Comparison of ENCODE assay signal across 7 cellular contexts in the genomic region with DNA sequence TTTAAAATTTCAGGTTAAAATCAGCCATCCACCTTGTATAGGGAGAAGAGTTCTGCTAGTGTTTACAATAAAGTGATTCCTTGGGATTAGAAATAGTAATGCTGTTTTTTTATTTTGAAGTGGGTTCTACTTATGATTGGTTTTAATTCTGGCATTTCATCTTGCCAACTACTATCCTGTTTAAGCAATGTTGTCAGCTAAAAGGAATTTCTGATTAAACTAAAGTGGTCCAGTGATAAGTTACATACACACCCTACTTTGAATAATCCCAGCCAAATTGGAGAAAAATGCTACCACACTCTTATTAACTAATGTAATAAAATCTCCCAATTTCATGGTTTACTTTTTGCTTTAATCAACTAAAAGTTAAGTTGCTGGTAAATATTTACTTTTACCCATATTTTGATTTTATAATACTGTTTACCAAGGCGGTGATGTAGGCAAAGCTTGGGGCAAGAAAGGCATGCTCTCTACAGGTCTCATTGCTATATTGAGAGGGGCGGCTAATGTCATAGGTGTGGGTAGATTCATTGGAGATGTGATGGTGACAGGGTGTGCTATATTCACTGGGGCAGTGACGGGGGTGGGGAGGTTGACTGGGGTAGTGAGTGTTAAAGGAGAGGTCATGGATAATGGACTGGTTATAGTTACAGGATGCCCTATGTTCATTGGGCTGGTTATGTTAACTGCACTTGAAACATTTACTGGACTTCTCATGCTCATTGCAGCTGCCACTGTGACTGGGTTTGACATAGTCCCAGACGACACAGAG. TPM values are rescaled to one million over a fixed set of nuclear protein-coding genes. Genes with fewer than 3 reads are reported as not detected.
DNase-seq lines count a peak whose midpoint lies in the region; ATAC-seq, FAIRE-seq and TF ChIP-seq lines count a peak whose summit lies in the region.
"Not testable (repeated sequence)": the region's sequence is repeated elsewhere in the genome, so short reads cannot be mapped to it uniquely, and the experiment has no call there.

No MANE protein-coding gene starts in this region.

- H4K20me1 ChIP-seq in PC-3 (ENCODE audit: low read length); K562 (replicated peaks; ENCODE audit: control insufficient read depth, insufficient read depth, low read length): not testable (repeated sequence)

- intact Hi-C loops in PC-3 (cut with micrococcal nuclease); K562 (cut with micrococcal nuclease); esophagus muscularis mucosa (cut with DNase I); left ventricle myocardium inferior (cut with micrococcal nuclease): not testable (repeated sequence)

- H3K9me3 Mint-ChIP-seq in stimulated activated effector memory CD8-positive, alpha-beta T cell treated with anti-CD3 and anti-CD28 coated beads, Interleukin-12 subunit alpha, Interleukin-12 subunit beta, amount 100 ng/mL, for 72 hours, result not testable (repeated sequence)

- H3K4me3 Mint-ChIP-seq in stimulated activated effector memory CD8-positive, alpha-beta T cell treated with anti-CD3 and anti-CD28 coated beads, Interleukin-12 subunit alpha, Interleukin-12 subunit beta, amount 100 ng/mL, for 72 hours, result not testable (repeated sequence)

- not testable (repeated sequence) for H3K4me3 ChIP-seq in PC-3 (ENCODE audit: low read length); K562; esophagus muscularis mucosa; left ventricle myocardium inferior; lung

- CTCF ChIA-PET in PC-3 (lab: Charles Lee); K562 (lab: Yijun Ruan, JAX; ENCODE audit: low intra/inter-chr PET ratio): not testable (repeated sequence)

- TSS peak; percentile 16 for BruUV-seq in PC-3 (replicated peaks; lab: Mats Ljungman, UMichigan)
- TSS peak; percentile 17 for BruUV-seq in K562 (replicated peaks; lab: Mats Ljungman, UMichigan)

- not testable (repeated sequence) for TF ChIP-seq CTCF in PC-3 (conservative IDR thresholded peaks at IDR 0.05; ENCODE audit: low read depth, low read length); K562 (IDR thresholded peaks at IDR 0.05 in 2 of 3, conservative IDR thresholded peaks at IDR 0.05 in 1 of 3; ENCODE audit: insufficient read depth in 2 of 3, low read depth in 1 of 3, low read length in 3 of 3); esophagus muscularis mucosa (IDR thresholded peaks at IDR 0.05); left ventricle myocardium inferior (IDR thresholded peaks at IDR 0.05; ENCODE audit: borderline replicate concordance); lung (IDR thresholded peaks at IDR 0.05; ENCODE audit: control extremely low read depth, extremely low read depth)

- not testable (repeated sequence) for H2AFZ ChIP-seq in PC-3 (ENCODE audit: low read length); K562 (ENCODE audit: low read depth, low read length)

- TF ChIP-seq POLR2A in GM12892 (IDR thresholded peaks at IDR 0.05; ENCODE audit: low read depth, low read length); K562 (conservative IDR thresholded peaks at IDR 0.05); esophagus muscularis mucosa (IDR thresholded peaks at IDR 0.05; ENCODE audit: low read depth): not testable (repeated sequence)

- POLR2A ChIA-PET in PC-3 (lab: Charles Lee; ENCODE audit: unreplicated experiment), result not testable (repeated sequence)
- POLR2A ChIA-PET in K562 (lab: Yijun Ruan, JAX), result interaction anchor here (1.8 kb wide), 1 partner anchor 32 kb away, joined by 4 read pairs; no protein-coding TSS in a partner anchor

- not testable (repeated sequence) for TF ChIP-seq EP300 in K562 (IDR thresholded peaks at IDR 0.05; ENCODE audit: low read length); esophagus muscularis mucosa (IDR thresholded peaks at IDR 0.05)

- not testable (repeated sequence) for H3K4me1 ChIP-seq in PC-3 (ENCODE audit: insufficient read depth, low read length); K562 (replicated peaks in 1 of 2; ENCODE audit: control insufficient read depth in 2 of 2, insufficient read depth in 2 of 2, low read length in 2 of 2); lung (ENCODE audit: control insufficient read depth in 2 of 2, insufficient read depth in 2 of 2, low read length in 2 of 2)
- H3K4me1 ChIP-seq in esophagus muscularis mucosa (peaks cover 31 to 41% (median 36%) of the 10 kb centered on the region in 4 donors), left ventricle myocardium inferior (peaks cover 57% of the 10 kb centered on the region)

- H3K36me3 ChIP-seq in PC-3 (ENCODE audit: low read depth, low read length), result peaks cover 62% of the 10 kb centered on the region
- H3K36me3 ChIP-seq in K562 (ENCODE audit: control insufficient read depth, insufficient read depth, low read length), result peaks cover 59% of the 10 kb centered on the region
- peaks cover 49 to 82% (median 65%) of the 10 kb centered on the region in 4 donors for H3K36me3 ChIP-seq in esophagus muscularis mucosa
- H3K36me3 ChIP-seq in left ventricle myocardium inferior, result peaks cover 73% of the 10 kb centered on the region
- peaks cover 19 to 34% of the 10 kb centered on the region in 2 donors for H3K36me3 ChIP-seq in lung (ENCODE audit: control insufficient read depth in 2 of 2, insufficient read depth in 2 of 2, low read length in 2 of 2)

- H3K79me2 ChIP-seq in PC-3 (ENCODE audit: low read length), result peaks cover 29% of the 10 kb centered on the region
- H3K79me2 ChIP-seq in K562 (ENCODE audit: control insufficient read depth, insufficient read depth, low read length), result not testable (repeated sequence)

- not testable (repeated sequence) for H3K4me2 ChIP-seq in PC-3 (ENCODE audit: low read length); K562 (ENCODE audit: insufficient read depth, low read length)

- H3F3A ChIP-seq in PC-3 (ENCODE audit: low read length, unreplicated experiment), result peaks cover 10% of the 10 kb centered on the region

- in situ Hi-C loops in K562 (cut with MboI), result not testable (repeated sequence)

- H3K27ac Mint-ChIP-seq in stimulated activated effector memory CD8-positive, alpha-beta T cell treated with anti-CD3 and anti-CD28 coated beads, Interleukin-12 subunit alpha, Interleukin-12 subunit beta, amount 100 ng/mL, for 72 hours, result peak overlapping the region; percentile 59

- H3K27ac ChIP-seq in PC-3 (ENCODE audit: low read length); K562 (ENCODE audit: extremely low read depth, low read depth, low read length): not testable (repeated sequence)
- peak overlapping the region; percentile 31 to 58 (median 44) for H3K27ac ChIP-seq in esophagus muscularis mucosa (replicated peaks in 1 of 4)
- peak overlapping the region; percentile 69 for H3K27ac ChIP-seq in left ventricle myocardium inferior (replicated peaks)
- H3K27ac ChIP-seq in lung (ENCODE audit: low read depth in 1 of 2, low read length in 1 of 2), result peak overlapping the region; percentile 63 to 69

- H3K4me1 Mint-ChIP-seq in stimulated activated effector memory CD8-positive, alpha-beta T cell treated with anti-CD3 and anti-CD28 coated beads, Interleukin-12 subunit alpha, Interleukin-12 subunit beta, amount 100 ng/mL, for 72 hours, result peaks cover 12% of the 10 kb centered on the region

- not testable (repeated sequence) for DNase-seq in GM12892 (ENCODE audit: insufficient read length); PC-3; K562 (ENCODE audit: extremely low read depth in 1 of 4, low spot score in 3 of 4); esophagus muscularis mucosa (ENCODE audit: extremely low spot score); left ventricle myocardium inferior; lung (ENCODE audit: low spot score); stimulated activated effector memory CD8-positive, alpha-beta T cell treated with anti-CD3 and anti-CD28 coated beads, Interleukin-12 subunit alpha, Interleukin-12 subunit beta, amount 100 ng/mL, for 72 hours (ENCODE audit: low spot score in 2 of 2)

- WGBS in K562 (ENCODE audit: insufficient coverage, low coverage, missing lambda C conversion rate), result 92% methylated on average over 4 of the region's 4 CpGs
- WGBS in esophagus muscularis mucosa, result 92% methylated on average over 4 of the region's 4 CpGs
- WGBS in lung, 2 donors, result 86 to 93% methylated on average over 4 of the region's 4 CpGs

- H3K9me3 ChIP-seq in PC-3 (ENCODE audit: low read length); K562 (replicated peaks; ENCODE audit: control insufficient read depth, insufficient read depth, low read depth, low read length); esophagus muscularis mucosa; left ventricle myocardium inferior (replicated peaks); lung (ENCODE audit: control insufficient read depth in 2 of 2, insufficient read depth in 1 of 2, low read length in 1 of 2): not testable (repeated sequence)

- not testable (repeated sequence) for H3K9ac ChIP-seq in PC-3 (ENCODE audit: low read length); K562 (ENCODE audit: insufficient read depth in 1 of 2, low read depth in 2 of 2, low read length in 2 of 2)

- not testable (repeated sequence) for H3K27me3 ChIP-seq in PC-3 (ENCODE audit: low read length); K562 (ENCODE audit: control insufficient read depth in 2 of 2, insufficient read depth in 2 of 2, low read length in 2 of 2); esophagus muscularis mucosa; left ventricle myocardium inferior (ENCODE audit: low read depth); lung (ENCODE audit: control insufficient read depth, insufficient read depth)

- H3K36me3 Mint-ChIP-seq in stimulated activated effector memory CD8-positive, alpha-beta T cell treated with anti-CD3 and anti-CD28 coated beads, Interleukin-12 subunit alpha, Interleukin-12 subunit beta, amount 100 ng/mL, for 72 hours, result peaks cover 72% of the 10 kb centered on the region

- not testable (repeated sequence) for H3K9me2 ChIP-seq in PC-3 (replicated peaks; ENCODE audit: low read length)

- not testable (repeated sequence) for H3K9me1 ChIP-seq in K562 (ENCODE audit: control insufficient read depth, insufficient read depth, low read length)

- not testable (repeated sequence) for ATAC-seq in PC-3; K562; lung (ENCODE audit: insufficient read depth, low FRiP score); stimulated activated effector memory CD8-positive, alpha-beta T cell treated with anti-CD3 and anti-CD28 coated beads, Interleukin-12 subunit alpha, Interleukin-12 subunit beta, amount 100 ng/mL, for 72 hours

- FAIRE-seq in GM12892 (lab: Jason Lieb, UNC), result peak; percentile 36
- peak; percentile 67 for FAIRE-seq in K562 (lab: Jason Lieb, UNC)

- TF ChIP-seq RAD21 in K562 (CRISPR knock-in tag; conservative IDR thresholded peaks at IDR 0.05 in 1 of 2, IDR thresholded peaks at IDR 0.05 in 1 of 2), result not testable (repeated sequence)

RNA-seq across cellular contexts. Expression of gene VEZF1, which starts 13.8 kb away (rescaled TPM):
- 12.5 TPM for polyA plus RNA-seq in GM12892 (2012; ENCODE audit: missing spikeins)
- total RNA-seq in PC-3 (2014; rRNA removed), result 70.1 and 78.1 TPM in 2 replicates
- 10.2 and 22.1 TPM in 2 replicates for total RNA-seq in K562 (2011; cell fraction: chromatin; rRNA removed; ENCODE audit: low replicate concordance)
- 8.3 and 9.2 TPM in 2 replicates for total RNA-seq in K562 (2011; cell fraction: nucleolus; rRNA removed)
- 13.8 and 21.1 TPM in 2 replicates for total RNA-seq in K562 (2011; cell fraction: nucleoplasm; rRNA removed)
- 17.8 and 19.3 TPM in 2 replicates for total RNA-seq in K562 (2014; rRNA removed)
- 25.9 and 26.2 TPM in 2 replicates for total RNA-seq in K562 (2014; rRNA removed; fragmentation: Illumina TruSeq; extraction: Trizol)
- 26.2 and 26.8 TPM in 2 replicates for total RNA-seq in K562 (2015; rRNA removed; fragmentation: Illumina TruSeq; extraction: Trizol)
- total RNA-seq in K562 (2021), result 24.6 and 25.7 TPM in 2 replicates
- polyA plus RNA-seq in K562 (2011; rRNA removed), result 18.2 and 22.1 TPM in 2 replicates
- polyA plus RNA-seq in K562 (2011; cell fraction: cytosol; rRNA removed), result 14.7 and 15.8 TPM in 2 replicates
- 25.7 and 26.0 TPM in 2 replicates for polyA plus RNA-seq in K562 (2011; cell fraction: nucleus; rRNA removed)
- 21.9 and 25.5 TPM in 2 replicates for polyA plus RNA-seq in K562 (2012)
- 28.3 and 33.4 TPM in 2 replicates for polyA plus RNA-seq in K562 (2014; fragmentation: Illumina TruSeq; extraction: Trizol)
- polyA plus RNA-seq in K562 (2014; fragmentation: Nextera tagmentation; extraction: Ambion mirVana), result 1 to 10 TPM; 9.5 to 9.8 TPM
- polyA plus RNA-seq in K562 (2014; rRNA removed), result 12.3 and 15.5 TPM in 2 replicates
- 31.2 and 40.2 TPM in 2 replicates for polyA minus RNA-seq in K562 (2011; rRNA and poly(A)+ RNA removed)
- polyA minus RNA-seq in K562 (2011; cell fraction: cytosol; rRNA and poly(A)+ RNA removed), result 18.1 and 19.2 TPM in 2 replicates
- 14.0 and 18.0 TPM in 2 replicates for polyA minus RNA-seq in K562 (2011; cell fraction: nucleus; rRNA and poly(A)+ RNA removed)
- total RNA-seq in esophagus muscularis mucosa, result 100 to 1,000 TPM in 3 of 4 donors, 10 to 100 TPM in 1; 98.9 to 154 (median 121) TPM
- 77.2 TPM for total RNA-seq in left ventricle myocardium inferior
- total RNA-seq in lung, result 10 to 100 TPM; 58.3 to 78.9 TPM
- polyA plus RNA-seq in lung, result 10 to 100 TPM; 18.0 to 29.5 TPM

RNA-seq across cellular contexts. Expression of gene CUEDC1, which starts 19.0 kb away (rescaled TPM):
- 1.2 TPM for polyA plus RNA-seq in GM12892 (2012; ENCODE audit: missing spikeins)
- total RNA-seq in PC-3 (2014; rRNA removed), result 31.6 and 53.4 TPM in 2 replicates
- 3.9 and 5.6 TPM in 2 replicates for total RNA-seq in K562 (2011; cell fraction: chromatin; rRNA removed; ENCODE audit: low replicate concordance)
- 3.2 and 5.3 TPM in 2 replicates for total RNA-seq in K562 (2011; cell fraction: nucleolus; rRNA removed)
- total RNA-seq in K562 (2011; cell fraction: nucleoplasm; rRNA removed), result 2.2 and 2.3 TPM in 2 replicates
- total RNA-seq in K562 (2014; rRNA removed), result 0.33 and 1.5 TPM in 2 replicates
- total RNA-seq in K562 (2014; rRNA removed; fragmentation: Illumina TruSeq; extraction: Trizol), result 0.64 and 0.65 TPM in 2 replicates
- 0.62 and 0.94 TPM in 2 replicates for total RNA-seq in K562 (2015; rRNA removed; fragmentation: Illumina TruSeq; extraction: Trizol)
- 1.0 and 2.5 TPM in 2 replicates for total RNA-seq in K562 (2021)
- polyA plus RNA-seq in K562 (2011; rRNA removed), result 1.7 and 2.0 TPM in 2 replicates
- polyA plus RNA-seq in K562 (2011; cell fraction: cytosol; rRNA removed), result 1.6 and 1.8 TPM in 2 replicates
- polyA plus RNA-seq in K562 (2011; cell fraction: nucleus; rRNA removed), result 4.7 and 9.4 TPM in 2 replicates
- 0.42 and 2.3 TPM in 2 replicates for polyA plus RNA-seq in K562 (2012)
- polyA plus RNA-seq in K562 (2014; fragmentation: Illumina TruSeq; extraction: Trizol), result 1.5 and 1.7 TPM in 2 replicates
- polyA plus RNA-seq in K562 (2014; fragmentation: Nextera tagmentation; extraction: Ambion mirVana), result under 1 TPM in 1 of 2 experiments, not detected in 1; 0.20 TPM
- polyA plus RNA-seq in K562 (2014; rRNA removed), result 2.5 and 4.1 TPM in 2 replicates
- 0.75 and 1.4 TPM in 2 replicates for polyA minus RNA-seq in K562 (2011; rRNA and poly(A)+ RNA removed)
- polyA minus RNA-seq in K562 (2011; cell fraction: cytosol; rRNA and poly(A)+ RNA removed), result 1.5 and 2.1 TPM in 2 replicates
- 1.6 and 1.7 TPM in 2 replicates for polyA minus RNA-seq in K562 (2011; cell fraction: nucleus; rRNA and poly(A)+ RNA removed)
- 10 to 100 TPM; 30.3 to 72.2 (median 51.2) TPM for total RNA-seq in esophagus muscularis mucosa
- total RNA-seq in left ventricle myocardium inferior, result 43.2 TPM
- total RNA-seq in lung, result 10 to 100 TPM; 19.7 to 55.7 TPM
- polyA plus RNA-seq in lung, result 10 to 100 TPM; 22.9 to 35.5 TPM

RNA-seq across cellular contexts. Expression of gene SRSF1, which starts 32.8 kb away (rescaled TPM):
- 199 TPM for polyA plus RNA-seq in GM12892 (2012; ENCODE audit: missing spikeins)
- total RNA-seq in PC-3 (2014; rRNA removed) (325 and 342 TPM in 2 replicates), K562 (2014; rRNA removed) (434 and 460 TPM in 2 replicates), K562 (2014; rRNA removed; fragmentation: Illumina TruSeq; extraction: Trizol) (485 and 507 TPM in 2 replicates), K562 (2015; rRNA removed; fragmentation: Illumina TruSeq; extraction: Trizol) (538 and 559 TPM in 2 replicates), K562 (2021) (384 and 442 TPM in 2 replicates), esophagus muscularis mucosa (100 to 1,000 TPM; 136 to 185 (median 156) TPM), left ventricle myocardium inferior (92.4 TPM), lung (100 to 1,000 TPM; 183 to 235 TPM)
- 786 and 1,134 TPM in 2 replicates for total RNA-seq in K562 (2011; cell fraction: chromatin; rRNA removed; ENCODE audit: low replicate concordance)
- 478 and 544 TPM in 2 replicates for total RNA-seq in K562 (2011; cell fraction: nucleolus; rRNA removed)
- 429 and 506 TPM in 2 replicates for total RNA-seq in K562 (2011; cell fraction: nucleoplasm; rRNA removed)
- polyA plus RNA-seq in K562 (2011; rRNA removed) (318 and 470 TPM in 2 replicates), K562 (2014; fragmentation: Illumina TruSeq; extraction: Trizol) (380 and 384 TPM in 2 replicates), K562 (2014; fragmentation: Nextera tagmentation; extraction: Ambion mirVana) (10 to 100 TPM; 77.8 to 98.4 TPM), K562 (2014; rRNA removed) (425 and 475 TPM in 2 replicates), lung (100 to 1,000 TPM in 1 of 2 donors, 10 to 100 TPM in 1; 76.7 to 128 TPM)
- polyA plus RNA-seq in K562 (2011; cell fraction: cytosol; rRNA removed), result 194 and 299 TPM in 2 replicates
- 1,337 and 1,529 TPM in 2 replicates for polyA plus RNA-seq in K562 (2011; cell fraction: nucleus; rRNA removed)
- 195 and 557 TPM in 2 replicates for polyA plus RNA-seq in K562 (2012)
- 523 and 643 TPM in 2 replicates for polyA minus RNA-seq in K562 (2011; rRNA and poly(A)+ RNA removed)
- 235 and 297 TPM in 2 replicates for polyA minus RNA-seq in K562 (2011; cell fraction: cytosol; rRNA and poly(A)+ RNA removed)
- polyA minus RNA-seq in K562 (2011; cell fraction: nucleus; rRNA and poly(A)+ RNA removed), result 514 and 680 TPM in 2 replicates
